Comparison of ENCODE assay signal across 8 cellular contexts in genomic region chr18:21600526-21601410, GRCh38. TPM values are rescaled to one million over a fixed set of nuclear protein-coding genes. Genes with fewer than 3 reads are reported as not detected.
DNase-seq lines count a peak whose midpoint lies in the region; ATAC-seq and TF ChIP-seq lines count a peak whose summit lies in the region.

A gene with protein sequence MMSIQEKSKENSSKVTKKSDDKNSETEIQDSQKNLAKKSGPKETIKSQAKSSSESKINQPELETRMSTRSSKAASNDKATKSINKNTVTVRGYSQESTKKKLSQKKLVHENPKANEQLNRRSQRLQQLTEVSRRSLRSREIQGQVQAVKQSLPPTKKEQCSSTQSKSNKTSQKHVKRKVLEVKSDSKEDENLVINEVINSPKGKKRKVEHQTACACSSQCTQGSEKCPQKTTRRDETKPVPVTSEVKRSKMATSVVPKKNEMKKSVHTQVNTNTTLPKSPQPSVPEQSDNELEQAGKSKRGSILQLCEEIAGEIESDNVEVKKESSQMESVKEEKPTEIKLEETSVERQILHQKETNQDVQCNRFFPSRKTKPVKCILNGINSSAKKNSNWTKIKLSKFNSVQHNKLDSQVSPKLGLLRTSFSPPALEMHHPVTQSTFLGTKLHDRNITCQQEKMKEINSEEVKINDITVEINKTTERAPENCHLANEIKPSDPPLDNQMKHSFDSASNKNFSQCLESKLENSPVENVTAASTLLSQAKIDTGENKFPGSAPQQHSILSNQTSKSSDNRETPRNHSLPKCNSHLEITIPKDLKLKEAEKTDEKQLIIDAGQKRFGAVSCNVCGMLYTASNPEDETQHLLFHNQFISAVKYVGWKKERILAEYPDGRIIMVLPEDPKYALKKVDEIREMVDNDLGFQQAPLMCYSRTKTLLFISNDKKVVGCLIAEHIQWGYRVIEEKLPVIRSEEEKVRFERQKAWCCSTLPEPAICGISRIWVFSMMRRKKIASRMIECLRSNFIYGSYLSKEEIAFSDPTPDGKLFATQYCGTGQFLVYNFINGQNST (minus strand): TSS chr18:21600704. CDS start chr18:21574843, 25,861 bp downstream.

- H3K36me3 ChIP-seq in Caco-2 (ENCODE audit: control insufficient read depth, insufficient read depth, low read length) = no peaks in the 10 kb centered on the region

- H3K4me3 ChIP-seq in Caco-2 (ENCODE audit: low read depth, low read length) = peak within 1 kb of the TSS; percentile 72

- DNase-seq in Caco-2 (peak; percentile 98 to 99), GM20000 (ENCODE audit: low spot score) (peak; percentile 96), HT-29 (ENCODE audit: low spot score) (peak; percentile 91), memory B cell (ENCODE audit: low spot score in 2 of 2) (peak; percentile 93 to 95)
- DNase-seq in NK-92 treated with Interleukin-12 subunit alpha and Interleukin-12 subunit beta, amount 100 ng/mL, for 24 hours (lab: John Stamatoyannopoulos, UW) = peak; percentile 95
- peak; percentile 91 to 93 (median 92) for DNase-seq in effector memory CD8-positive, alpha-beta T cell
- peak; percentile 88 for DNase-seq in stimulated activated CD8-positive, alpha-beta memory T cell treated with anti-CD3 and anti-CD28 coated beads, Interleukin-12 subunit alpha, Interleukin-12 subunit beta, amount 100 ng/mL, for 24 hours (ENCODE audit: extremely low read depth)

- BruUV-seq in Caco-2 (replicated peaks; lab: Mats Ljungman, UMichigan) = no TSS peak

- peak within 1 kb of the TSS; percentile 99 for H3K27ac Mint-ChIP-seq in Caco-2 (ENCODE audit: unreplicated experiment)
- peak within 1 kb of the TSS; percentile 98 to 99 for H3K27ac Mint-ChIP-seq in effector memory CD8-positive, alpha-beta T cell
- H3K27ac Mint-ChIP-seq in memory B cell = peak within 1 kb of the TSS; percentile 99

- TF ChIP-seq CTCF in Caco-2 (IDR thresholded peaks at IDR 0.05; ENCODE audit: insufficient read depth in 1 of 2, low read depth in 1 of 2, low read length in 1 of 2, severe bottlenecking in 1 of 2, unreplicated experiment in 1 of 2) (peak; percentile 85 to 93), GM20000 (IDR thresholded peaks at IDR 0.05; ENCODE audit: extremely low read depth, missing control alignments) (peak; percentile 88)

- CTCF ChIA-PET in Caco-2 (lab: Charles Lee) = interaction anchor here (0.5 to 2.4 kb wide), 27 partner anchors 9 to 1559 kb away, joined by 3 to 32 read pairs (median 3); partner anchors contain the start of genes MIB1, ROCK1 and SNRPD1
- CTCF ChIA-PET in activated CD8-positive, alpha-beta memory T cell treated with anti-CD3 and anti-CD28 coated beads for 36 hours (lab: Charles Lee) = interaction anchor here (0.5 to 2.4 kb wide), 17 partner anchors 10 to 489 kb away, joined by 3 to 51 read pairs (median 4); partner anchors contain the start of genes MIB1, ROCK1 and SNRPD1

- H3K9me3 Mint-ChIP-seq in Caco-2 (ENCODE audit: unreplicated experiment) = no peaks in the 10 kb centered on the region
- H3K9me3 Mint-ChIP-seq in effector memory CD8-positive, alpha-beta T cell = no peaks in the 10 kb centered on the region
- no peaks in the 10 kb centered on the region for H3K9me3 Mint-ChIP-seq in memory B cell

- H3K27me3 ChIP-seq in Caco-2 (replicated peaks; ENCODE audit: control insufficient read depth, insufficient read depth, low read length) = no peaks in the 10 kb centered on the region

- H3K36me3 Mint-ChIP-seq in Caco-2 (ENCODE audit: insufficient read depth, unreplicated experiment) (peaks cover 19% of the 10 kb centered on the region), memory B cell (no peaks in the 10 kb centered on the region)
- peaks cover 37% of the 10 kb centered on the region for H3K36me3 Mint-ChIP-seq in effector memory CD8-positive, alpha-beta T cell (ENCODE audit: insufficient read depth)

- ATAC-seq in effector memory CD8-positive, alpha-beta T cell (replicated peaks) = peak; percentile 84
- ATAC-seq in memory B cell (ENCODE audit: low read depth) = peak; percentile 79

- H3K27me3 Mint-ChIP-seq in Caco-2 (ENCODE audit: insufficient read depth, unreplicated experiment) (no peaks in the 10 kb centered on the region), memory B cell (no peaks in the 10 kb centered on the region)
- no peaks in the 10 kb centered on the region for H3K27me3 Mint-ChIP-seq in effector memory CD8-positive, alpha-beta T cell

- H3K4me3 Mint-ChIP-seq in Caco-2 (ENCODE audit: unreplicated experiment) = peak within 1 kb of the TSS; percentile 96
- H3K4me3 Mint-ChIP-seq in effector memory CD8-positive, alpha-beta T cell = peak within 1 kb of the TSS; percentile 90 to 99
- peak within 1 kb of the TSS; percentile 96 for H3K4me3 Mint-ChIP-seq in memory B cell

- POLR2A ChIA-PET in Caco-2 (lab: Charles Lee) = interaction anchor here (0.5 to 1.5 kb wide), 14 partner anchors 8 to 1903 kb away, joined by 3 to 15 read pairs (median 4); partner anchors contain the start of gene MIB1
- POLR2A ChIA-PET in activated CD8-positive, alpha-beta memory T cell treated with anti-CD3 and anti-CD28 coated beads for 36 hours (lab: Charles Lee) = interaction anchor here (0.6 to 4.0 kb wide), 7 partner anchors 8 to 583 kb away, joined by 3 to 45 read pairs (median 4); partner anchors contain the start of genes ABHD3, MIB1, ROCK1 and SNRPD1

- intact Hi-C loops in Caco-2 (cut with micrococcal nuclease; ENCODE audit: unreplicated experiment) = loop anchor here (1.0 to 10.0 kb wide), 7 partner anchors 12 to 489 kb away; partner anchors contain the start of genes GREB1L, MIB1, ROCK1 and SNRPD1

- H3K4me1 Mint-ChIP-seq in Caco-2 (ENCODE audit: low read depth, unreplicated experiment) (peaks cover 6% of the 10 kb centered on the region), memory B cell (peaks cover 27% of the 10 kb centered on the region)
- H3K4me1 Mint-ChIP-seq in effector memory CD8-positive, alpha-beta T cell (ENCODE audit: low read depth in 2 of 2) = peaks cover 18 to 34% of the 10 kb centered on the region in 2 donors

- peaks cover 4% of the 10 kb centered on the region; the same call in 1 of the 2 replicates for H3K4me1 ChIP-seq in Caco-2

- H3K9me3 ChIP-seq in Caco-2 = no peaks in the 10 kb centered on the region

RNA-seq across cellular contexts. Expression of the gene that starts here (rescaled TPM):
- total RNA-seq in Caco-2 (2022) = 23.0 and 24.2 TPM in 2 replicates
- total RNA-seq in HT-29 (2014; rRNA removed; shearing (Covaris generic)) = 3.3 and 4.2 TPM in 2 replicates
- 10 to 100 TPM; 20.2 to 20.3 TPM for total RNA-seq in activated CD8-positive, alpha-beta memory T cell treated with anti-CD3 and anti-CD28 coated beads for 36 hours

Comparison
In these comparisons a context has a peak if more than half of its experiments do, and no peak if none do; other contexts are left out.
1. Peak in every context shown above with its lines: DNase-seq, ATAC-seq and H3K4me3 ChIP-seq.